Comparison of ENCODE assay signal across 8 cellular contexts in genomic region chr12:1691123-1692007, GRCh38. TPM values are rescaled to one million over a fixed set of nuclear protein-coding genes. Genes with fewer than 3 reads are reported as not detected.
A peak's percentile ranks its signal among the peaks of the same experiment; 100 is the strongest.
DNase-seq lines count a peak whose midpoint lies in the region; ATAC-seq and TF ChIP-seq lines count a peak whose summit lies in the region.

No MANE protein-coding gene starts in this region.

- intact Hi-C loops in ascending aorta (cut with DNase I) (no loop called here), spleen (cut with DNase I; ENCODE audit: low total_unique reads) (no loop called here)

- H3K4me3 ChIP-seq in ascending aorta (peak overlapping the region; percentile 86 to 95), iPS-18a (ENCODE audit: low read length) (peak overlapping the region; percentile 98), spleen (peak overlapping the region; percentile 52 to 84 (median 79))

- no peak for TF ChIP-seq POLR2A in spleen (IDR thresholded peaks at IDR 0.05)

- ATAC-seq in GM18520 (IDR thresholded peaks at IDR 0.05; ENCODE audit: unreplicated experiment) (peak; percentile 17), HG03025 (IDR thresholded peaks at IDR 0.05; ENCODE audit: low FRiP score, unreplicated experiment) (peak; percentile 41)

- H3K4me1 ChIP-seq in ascending aorta (peaks cover 0 to 13% of the 10 kb centered on the region in 2 donors), iPS-18a (ENCODE audit: control insufficient read depth, low read depth, low read length) (peaks cover 5% of the 10 kb centered on the region), spleen (peaks cover 17 to 67% (median 42%) of the 10 kb centered on the region in 6 donors)

- DNase-seq in Ammon's horn (ENCODE audit: low spot score): peak; percentile 64
- peak; percentile 21 for DNase-seq in NCI-H774 (lab: John Stamatoyannopoulos, UW)
- DNase-seq in ascending aorta (ENCODE audit: low spot score in 2 of 2): peak in 1 of 2 donors; percentile 70
- DNase-seq in spleen: peak; percentile 93
- no peak for DNase-seq in NCI-H187 (lab: John Stamatoyannopoulos, UW)

- H3K27ac ChIP-seq in ascending aorta (peak overlapping the region; percentile 88 to 95), iPS-18a (ENCODE audit: low read length) (peak overlapping the region; percentile 57), spleen (peak overlapping the region; percentile 74 to 97 (median 94))

- H3K9me3 ChIP-seq in ascending aorta (no peaks in the 10 kb centered on the region), iPS-18a (ENCODE audit: control insufficient read depth, low read depth, low read length) (no peaks in the 10 kb centered on the region), spleen (no peaks in the 10 kb centered on the region)

- peak overlapping the region; percentile 88 for H3K9ac ChIP-seq in iPS-18a (ENCODE audit: low read length)

- H3K36me3 ChIP-seq in ascending aorta: no peaks in the 10 kb centered on the region
- H3K36me3 ChIP-seq in iPS-18a (ENCODE audit: control insufficient read depth, low read depth, low read length): no peaks in the 10 kb centered on the region
- no peaks in the 10 kb centered on the region for H3K36me3 ChIP-seq in spleen

- H3K27me3 ChIP-seq in ascending aorta (no peaks in the 10 kb centered on the region), iPS-18a (ENCODE audit: control insufficient read depth, insufficient read depth, low read length) (no peaks in the 10 kb centered on the region), spleen (replicated peaks in 1 of 7) (no peaks in the 10 kb centered on the region)

- 0 to 1% (median 1%) methylated on average over 14 to 56 of the region's 56 CpGs for WGBS in spleen, 5 donors

- TF ChIP-seq CTCF in ascending aorta (IDR thresholded peaks at IDR 0.05) (no peak), spleen (IDR thresholded peaks at IDR 0.05 in 8 of 11, conservative IDR thresholded peaks at IDR 0.05 in 3 of 11) (no peak)

RNA-seq across cellular contexts. Expression of gene ADIPOR2, which starts 0.5 kb away (rescaled TPM):
- total RNA-seq in ascending aorta: 25.7 TPM
- total RNA-seq in spleen: 10 to 100 TPM; 34.8 to 43.7 (median 39.9) TPM
- polyA plus RNA-seq in spleen: 10 to 100 TPM; 12.9 to 19.5 (median 15.7) TPM

Comparison
In these comparisons a context has a peak if more than half of its experiments do, and no peak if none do; other contexts are left out.
1. DNase-seq: peak in Ammon's horn (single experiment), NCI-H774 (single experiment) and spleen (single experiment); none in NCI-H187 (0 of 2).
2. Peak in every context shown above with its lines, with median percentiles within 50 percentile points of each other: H3K27ac ChIP-seq and H3K4me3 ChIP-seq.